Comparison of ENCODE assay signal across 13 cellular contexts in genomic region chr15:98715890-98716443, GRCh38.
DNase-seq lines count a peak whose midpoint lies in the region; ATAC-seq and TF ChIP-seq lines count a peak whose summit lies in the region.
"Had no signal": no experiment of that assay in that cellular context is flagged by ENCODE, and none has a peak within 500 bp of the region (broad histone marks: within the 10 kb centered on the region; RNA-seq: fewer than 3 reads in every experiment).

No MANE protein-coding gene starts in this region.

- peak overlapping the region; percentile 65 for H3K27ac ChIP-seq in right cardiac atrium (ENCODE audit: low read length)
- peak overlapping the region; percentile 40 for H3K27ac ChIP-seq in vagina
- H3K27ac ChIP-seq: PC-9 had no signal

- no peak overlapping the region for H3K4me3 Mint-ChIP-seq in stimulated activated naive CD8-positive, alpha-beta T cell treated with anti-CD3 and anti-CD28 coated beads, Interleukin-15, Interleukin-2, amounts not matched to agents 100 ng/mL and 50 ng/mL, for 24 hours
- H3K4me3 Mint-ChIP-seq in activated CD8-positive, alpha-beta T cell treated with anti-CD3 and anti-CD28 coated beads, Interleukin-2, amount 10 ng/mL, durations not matched to agents 7 days and 5 days = peak overlapping the region; percentile 7

- H3K4me3 ChIP-seq in right cardiac atrium (ENCODE audit: low read length) (no peak overlapping the region), vagina (no peak overlapping the region)
- H3K4me3 ChIP-seq: PC-9 had no signal

- H3K4me1 Mint-ChIP-seq in stimulated activated naive CD8-positive, alpha-beta T cell treated with anti-CD3 and anti-CD28 coated beads, Interleukin-15, Interleukin-2, amounts not matched to agents 100 ng/mL and 50 ng/mL, for 24 hours (ENCODE audit: low read depth) = peaks cover 72% of the 10 kb centered on the region
- peaks cover 50% of the 10 kb centered on the region for H3K4me1 Mint-ChIP-seq in activated CD8-positive, alpha-beta T cell treated with anti-CD3 and anti-CD28 coated beads, Interleukin-2, amount 10 ng/mL, durations not matched to agents 7 days and 5 days (ENCODE audit: low read depth)

- intact Hi-C loops in right cardiac atrium (cut with DNase I) = no loop called here
- intact Hi-C loops in vagina (cut with DNase I) = loop anchor here (10.0 kb wide), 1 partner anchor 991 kb away; no protein-coding TSS in a partner anchor

- H3K27ac Mint-ChIP-seq in stimulated activated naive CD8-positive, alpha-beta T cell treated with anti-CD3 and anti-CD28 coated beads, Interleukin-15, Interleukin-2, amounts not matched to agents 100 ng/mL and 50 ng/mL, for 24 hours = peak overlapping the region; percentile 29
- H3K27ac Mint-ChIP-seq in activated CD8-positive, alpha-beta T cell treated with anti-CD3 and anti-CD28 coated beads, Interleukin-2, amount 10 ng/mL, durations not matched to agents 7 days and 5 days = peak overlapping the region; percentile 67

- no peak for TF ChIP-seq CTCF in vagina (IDR thresholded peaks at IDR 0.05)

- H3K27me3 ChIP-seq in right cardiac atrium (ENCODE audit: control insufficient read depth, insufficient read depth) (no peaks in the 10 kb centered on the region), vagina (no peaks in the 10 kb centered on the region)

- H3K9me3 Mint-ChIP-seq in stimulated activated naive CD8-positive, alpha-beta T cell treated with anti-CD3 and anti-CD28 coated beads, Interleukin-15, Interleukin-2, amounts not matched to agents 100 ng/mL and 50 ng/mL, for 24 hours = peaks cover 9% of the 10 kb centered on the region
- no peaks in the 10 kb centered on the region for H3K9me3 Mint-ChIP-seq in activated CD8-positive, alpha-beta T cell treated with anti-CD3 and anti-CD28 coated beads, Interleukin-2, amount 10 ng/mL, durations not matched to agents 7 days and 5 days (ENCODE audit: insufficient read depth)

- 83% methylated on average over 9 of the region's 9 CpGs for WGBS in right cardiac atrium

- POLR2A ChIA-PET in activated CD8-positive, alpha-beta T cell treated with anti-CD3 and anti-CD28 coated beads, Interleukin-2, amount 10 ng/mL, durations not matched to agents 7 days and 5 days (lab: Charles Lee) = no interaction called here

- no peak for DNase-seq in stimulated activated naive CD8-positive, alpha-beta T cell treated with anti-CD3 and anti-CD28 coated beads, Interleukin-15, Interleukin-2, amounts not matched to agents 100 U/mL and 50 U/mL, for 24 hours
- DNase-seq in activated CD8-positive, alpha-beta T cell treated with anti-CD3 and anti-CD28 coated beads, Interleukin-2, amount 10 ng/mL, durations not matched to agents 7 days and 5 days = peak; percentile 22
- DNase-seq in right cardiac atrium (no peak), vagina (ENCODE audit: extremely low spot score in 2 of 2) (no peak), putamen (ENCODE audit: low spot score) (no peak)
- DNase-seq: activated gamma-delta T cell, islet precursor cell, NCI-H510A, PC-9, posterior cingulate gyrus had no signal

- TF ChIP-seq POLR2A in vagina (IDR thresholded peaks at IDR 0.05) = no peak

- peaks cover 11% of the 10 kb centered on the region for H3K36me3 Mint-ChIP-seq in stimulated activated naive CD8-positive, alpha-beta T cell treated with anti-CD3 and anti-CD28 coated beads, Interleukin-15, Interleukin-2, amounts not matched to agents 100 ng/mL and 50 ng/mL, for 24 hours (ENCODE audit: low read depth)
- peaks cover 8% of the 10 kb centered on the region for H3K36me3 Mint-ChIP-seq in activated CD8-positive, alpha-beta T cell treated with anti-CD3 and anti-CD28 coated beads, Interleukin-2, amount 10 ng/mL, durations not matched to agents 7 days and 5 days (ENCODE audit: low read depth)

- no peaks in the 10 kb centered on the region for H3K27me3 Mint-ChIP-seq in stimulated activated naive CD8-positive, alpha-beta T cell treated with anti-CD3 and anti-CD28 coated beads, Interleukin-15, Interleukin-2, amounts not matched to agents 100 ng/mL and 50 ng/mL, for 24 hours
- H3K27me3 Mint-ChIP-seq in activated CD8-positive, alpha-beta T cell treated with anti-CD3 and anti-CD28 coated beads, Interleukin-2, amount 10 ng/mL, durations not matched to agents 7 days and 5 days (ENCODE audit: low read depth) = no peaks in the 10 kb centered on the region

- ATAC-seq in stimulated activated naive CD8-positive, alpha-beta T cell treated with anti-CD3 and anti-CD28 coated beads, Interleukin-15, Interleukin-2, amounts not matched to agents 100 U/mL and 50 U/mL, for 24 hours = no peak
- ATAC-seq in activated CD8-positive, alpha-beta T cell treated with anti-CD3 and anti-CD28 coated beads, Interleukin-2, amount 10 ng/mL, durations not matched to agents 7 days and 5 days = peak; percentile 55
- ATAC-seq in right cardiac atrium (no peak), HG02588 (IDR thresholded peaks at IDR 0.05; ENCODE audit: unreplicated experiment) (no peak), GM21529 (IDR thresholded peaks at IDR 0.05; ENCODE audit: unreplicated experiment) (no peak)

- peaks cover 25% of the 10 kb centered on the region for H3K4me1 ChIP-seq in right cardiac atrium (ENCODE audit: control insufficient read depth, insufficient read depth, low read length)
- H3K4me1 ChIP-seq in vagina = peaks cover 80% of the 10 kb centered on the region

- peaks cover 3% of the 10 kb centered on the region for H3K9me3 ChIP-seq in right cardiac atrium (ENCODE audit: control insufficient read depth, low read length)
- no peaks in the 10 kb centered on the region for H3K9me3 ChIP-seq in vagina

- no peaks in the 10 kb centered on the region for H3K36me3 ChIP-seq in vagina

- CTCF ChIA-PET in activated CD8-positive, alpha-beta T cell treated with anti-CD3 and anti-CD28 coated beads, Interleukin-2, amount 10 ng/mL, durations not matched to agents 7 days and 5 days (lab: Charles Lee) = no interaction called here
